In the genomic region with DNA sequence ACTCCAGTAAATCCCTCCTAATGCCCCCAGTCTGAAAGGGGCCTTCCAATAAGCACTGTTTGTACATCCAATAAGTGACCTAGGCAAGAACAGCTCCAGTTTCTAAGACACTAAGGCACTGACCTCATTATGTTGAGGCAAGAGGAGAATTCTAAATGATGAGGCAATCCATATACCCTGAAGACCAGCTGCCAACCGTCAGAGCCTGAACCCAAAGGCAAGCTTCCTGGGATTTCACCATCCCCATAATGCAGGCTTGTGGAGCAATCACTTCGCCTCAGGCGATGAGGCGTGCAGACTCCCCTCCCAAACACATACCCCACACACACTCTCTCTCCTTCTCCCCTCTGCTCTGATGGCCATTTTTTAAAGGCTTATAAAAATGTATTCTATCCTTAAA, we compare ENCODE assay signal across 10 cellular contexts. TPM values are rescaled to one million over a fixed set of nuclear protein-coding genes. Genes with fewer than 3 reads are reported as not detected.
DNase-seq lines count a peak whose midpoint lies in the region; ATAC-seq and TF ChIP-seq lines count a peak whose summit lies in the region.
"Had no signal": no experiment of that assay in that cellular context is flagged by ENCODE, and none has a peak within 500 bp of the region (broad histone marks: within the 10 kb centered on the region; RNA-seq: fewer than 3 reads in every experiment).

No MANE protein-coding gene starts in this region.

- H3K4me1 ChIP-seq in lower lobe of right lung = no peaks in the 10 kb centered on the region

- no peaks in the 10 kb centered on the region for H3K9me3 ChIP-seq in lower lobe of right lung

- no peaks in the 10 kb centered on the region for H3K4me1 Mint-ChIP-seq in activated naive CD8-positive, alpha-beta T cell treated with anti-CD3 and anti-CD28 coated beads for 36 hours

- H3K27me3 ChIP-seq in lower lobe of right lung (ENCODE audit: low read depth) = no peaks in the 10 kb centered on the region

- no peaks in the 10 kb centered on the region for H3K9me3 Mint-ChIP-seq in activated naive CD8-positive, alpha-beta T cell treated with anti-CD3 and anti-CD28 coated beads for 36 hours

- no peaks in the 10 kb centered on the region for H3K27me3 Mint-ChIP-seq in activated naive CD8-positive, alpha-beta T cell treated with anti-CD3 and anti-CD28 coated beads for 36 hours

- intact Hi-C loops in lower lobe of right lung (cut with DNase I) = no loop called here

- TF ChIP-seq CTCF in AG10803 (conservative IDR thresholded peaks at IDR 0.05; ENCODE audit: low read length) = no peak
- TF ChIP-seq CTCF in lower lobe of right lung (IDR thresholded peaks at IDR 0.05) = no peak

- no peak overlapping the region for H3K27ac Mint-ChIP-seq in activated naive CD8-positive, alpha-beta T cell treated with anti-CD3 and anti-CD28 coated beads for 36 hours

- no peaks in the 10 kb centered on the region for H3K36me3 ChIP-seq in lower lobe of right lung

- no peak overlapping the region for H3K27ac ChIP-seq in lower lobe of right lung
- H3K27ac ChIP-seq: KMS-11 had no signal

- ATAC-seq in lower lobe of right lung (peak; percentile 59 to 60), GM18519 (IDR thresholded peaks at IDR 0.05; ENCODE audit: low FRiP score, unreplicated experiment) (no peak)

- no peaks in the 10 kb centered on the region for H3K36me3 Mint-ChIP-seq in activated naive CD8-positive, alpha-beta T cell treated with anti-CD3 and anti-CD28 coated beads for 36 hours

- H3K4me3 Mint-ChIP-seq in activated naive CD8-positive, alpha-beta T cell treated with anti-CD3 and anti-CD28 coated beads for 36 hours = no peak overlapping the region

- H3K4me3 ChIP-seq in AG10803 (ENCODE audit: low read length) (no peak overlapping the region), lower lobe of right lung (no peak overlapping the region)

- DNase-seq in AG10803 (ENCODE audit: low read depth) (peak; percentile 82), NCI-H1930 (lab: John Stamatoyannopoulos, UW) (peak; percentile 67 to 70), dedifferentiated amniotic fluid mesenchymal stem cell (ENCODE audit: extremely low spot score) (peak; percentile 70), lower lobe of right lung (no peak), putamen (ENCODE audit: low spot score) (no peak), DMS114 treated with DMSO at 0.1 percent for 48 hours (lab: John Stamatoyannopoulos, UW; ENCODE audit: unreplicated experiment) (no peak)
- no peak for DNase-seq in activated naive CD8-positive, alpha-beta T cell treated with anti-CD3 and anti-CD28 coated beads for 36 hours
- DNase-seq: activated CD4-positive, alpha-beta T cell treated with anti-CD3 and anti-CD28 coated beads for 4 hours had no signal

RNA-seq across cellular contexts. Expression of a gene that starts 49.5 kb away (rescaled TPM):
- 7.5 TPM for total RNA-seq in lower lobe of right lung
- under 1 TPM; 0.06 to 0.08 TPM for total RNA-seq in activated naive CD8-positive, alpha-beta T cell treated with anti-CD3 and anti-CD28 coated beads for 36 hours

Comparison
In these comparisons a context has a peak if more than half of its experiments do, and no peak if none do; other contexts are left out.
1. DNase-seq: peak in AG10803 (single experiment), NCI-H1930 (2 of 2) and dedifferentiated amniotic fluid mesenchymal stem cell (single experiment); none in lower lobe of right lung (single experiment), putamen (single experiment), DMS114 treated with DMSO at 0.1 percent for 48 hours (single experiment) and activated naive CD8-positive, alpha-beta T cell treated with anti-CD3 and anti-CD28 coated beads for 36 hours (single experiment).